17 cellular contexts compared by ENCODE assay signal in the genomic region with DNA sequence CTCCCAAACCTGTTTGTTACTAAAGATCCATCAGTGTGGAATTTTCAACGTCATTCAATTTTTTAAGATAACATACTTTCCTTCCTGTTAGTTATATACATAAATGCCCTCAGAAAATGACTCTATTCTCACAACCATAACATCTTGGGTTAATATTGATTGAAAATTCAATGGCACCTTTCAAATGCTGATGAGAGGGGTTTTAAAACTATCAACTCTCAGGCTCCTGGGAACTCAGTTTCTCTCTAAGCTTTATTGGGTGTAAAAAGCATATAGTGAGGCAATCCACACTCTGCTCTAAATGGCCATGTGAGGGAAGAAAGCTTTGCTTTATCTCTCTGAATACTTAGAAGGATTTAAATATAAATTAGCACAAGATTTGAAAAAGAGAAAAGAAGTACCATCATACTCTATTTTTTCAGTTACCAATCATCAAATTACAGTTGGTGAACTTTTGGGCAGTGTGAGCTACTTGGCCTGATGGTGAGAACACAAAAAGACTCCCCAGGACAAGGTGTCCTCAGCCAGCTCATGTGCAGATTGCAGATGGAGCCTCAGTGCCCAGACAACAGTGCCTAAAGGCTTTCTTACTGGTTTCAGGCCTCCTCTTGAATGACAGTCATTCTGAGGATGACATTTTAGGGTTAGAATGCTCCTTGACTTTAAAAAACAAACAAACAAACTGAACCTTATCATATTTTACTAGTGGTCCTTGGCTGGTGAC.
"Had no signal": no experiment of that assay in that cellular context is flagged by ENCODE, and none has a peak within 500 bp of the region (broad histone marks: within the 10 kb centered on the region; RNA-seq: fewer than 3 reads in every experiment).

No MANE protein-coding gene starts in this region.

- H3K9me3 Mint-ChIP-seq: activated B cell treated with CpG ODN at 0.5 μM for 24 hours; dendritic cell treated with granulocyte-macrophage colony-stimulating factor and Interleukin-4, amounts not matched to agents 40 ng/mL and 50 ng/mL, for 4 days; effector memory CD8-positive, alpha-beta T cell; memory B cell; nephron progenitor cell had no signal

- H3K4me3 Mint-ChIP-seq: activated B cell treated with CpG ODN at 0.5 μM for 24 hours; dendritic cell treated with granulocyte-macrophage colony-stimulating factor and Interleukin-4, amounts not matched to agents 40 ng/mL and 50 ng/mL, for 4 days; effector memory CD8-positive, alpha-beta T cell; memory B cell; nephron progenitor cell had no signal

- H3K27me3 Mint-ChIP-seq: dendritic cell treated with granulocyte-macrophage colony-stimulating factor and Interleukin-4, amounts not matched to agents 40 ng/mL and 50 ng/mL, for 4 days had no signal

- ATAC-seq: body of pancreas; effector memory CD8-positive, alpha-beta T cell; left lobe of liver had no signal

- DNase-seq: activated B cell treated with CpG ODN at 0.5 μM for 24 hours; activated CD4-positive, alpha-beta T cell treated with anti-CD3 and anti-CD28 coated beads, Interleukin-2, amount 50 U/mL, for 1 hour; activated naive CD4-positive, alpha-beta T cell treated with Interleukin-2 at 50 U/mL for 16 hours; activated T-cell treated with anti-CD3 and anti-CD28 coated beads, Interleukin-2, amount 50 U/mL, for 48 hours; amniotic stem cell; body of pancreas; central memory CD4-positive, alpha-beta T cell; effector memory CD8-positive, alpha-beta T cell; islet precursor cell; nephron progenitor cell; stimulated activated CD4-positive, alpha-beta T cell treated with anti-CD3 and anti-CD28 coated beads, Interleukin-15, amount 100 ng/mL, for 24 hours; stimulated activated CD4-positive, alpha-beta T cell treated with anti-CD3 and anti-CD28 coated beads, Interleukin-4, amount 100 ng/mL, for 24 hours; thyroid gland had no signal

- H3K4me1 Mint-ChIP-seq: activated B cell treated with CpG ODN at 0.5 μM for 24 hours, memory B cell had no signal

- H3K4me3 ChIP-seq: body of pancreas, gastrocnemius medialis, thyroid gland had no signal

- H3K36me3 Mint-ChIP-seq: memory B cell had no signal

- H3K27ac Mint-ChIP-seq: activated B cell treated with CpG ODN at 0.5 μM for 24 hours; dendritic cell treated with granulocyte-macrophage colony-stimulating factor and Interleukin-4, amounts not matched to agents 40 ng/mL and 50 ng/mL, for 4 days; effector memory CD8-positive, alpha-beta T cell; memory B cell; nephron progenitor cell had no signal
